20 cellular contexts compared by ENCODE assay signal in the genomic region with DNA sequence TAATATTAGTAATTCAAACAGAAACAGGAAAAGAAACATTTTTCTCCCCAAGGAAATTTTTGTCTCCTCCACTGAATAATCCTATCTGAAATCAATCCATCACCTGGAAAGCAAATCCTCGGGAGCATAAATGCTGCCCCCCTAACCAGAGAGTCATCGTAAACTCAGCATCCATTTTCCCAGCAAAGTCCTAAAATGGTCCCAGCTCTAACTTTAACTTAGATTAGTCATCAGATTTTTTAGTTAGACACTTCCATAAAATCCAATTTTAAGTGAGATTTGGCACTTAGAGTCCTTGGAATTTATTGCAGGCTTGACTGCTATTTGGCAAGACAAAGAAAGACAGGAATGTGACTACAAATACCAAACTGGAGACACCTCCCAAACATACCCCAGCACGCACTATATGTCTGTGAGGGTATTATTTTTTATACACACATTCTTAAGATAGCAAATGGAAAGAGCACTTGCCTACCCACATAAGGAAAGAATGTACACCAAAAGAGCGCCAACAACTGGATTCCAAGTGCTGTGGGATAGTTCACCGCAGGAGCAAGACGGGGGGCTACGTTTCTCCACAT. TPM values are rescaled to one million over a fixed set of nuclear protein-coding genes. Genes with fewer than 3 reads are reported as not detected.
DNase-seq lines count a peak whose midpoint lies in the region; TF ChIP-seq lines count a peak whose summit lies in the region.
"Had no signal": no experiment of that assay in that cellular context is flagged by ENCODE, and none has a peak within 500 bp of the region (broad histone marks: within the 10 kb centered on the region; RNA-seq: fewer than 3 reads in every experiment).

No MANE protein-coding gene starts in this region.

- no peak overlapping the region for H3K27ac Mint-ChIP-seq in nephron progenitor cell
- no peak overlapping the region for H3K27ac Mint-ChIP-seq in activated CD4-positive, alpha-beta T cell treated with anti-CD3 and anti-CD28 coated beads, Interleukin-2, amount 10 ng/mL, durations not matched to agents 24 days and 14 days
- H3K27ac Mint-ChIP-seq: activated naive CD4-positive, alpha-beta T cell treated with anti-CD3 and anti-CD28 coated beads for 36 hours had no signal

- no peaks in the 10 kb centered on the region for H3K9me3 ChIP-seq in fibroblast of lung (ENCODE audit: control insufficient read depth, insufficient read depth, low read depth, low read length)
- H3K9me3 ChIP-seq: MG63 had no signal

- H3K36me3 Mint-ChIP-seq in nephron progenitor cell (ENCODE audit: low read depth) = peaks cover 75% of the 10 kb centered on the region
- H3K36me3 Mint-ChIP-seq in activated CD4-positive, alpha-beta T cell treated with anti-CD3 and anti-CD28 coated beads, Interleukin-2, amount 10 ng/mL, durations not matched to agents 24 days and 14 days (ENCODE audit: low read depth) = peaks cover 66% of the 10 kb centered on the region

- H3K36me3 ChIP-seq in fibroblast of lung (ENCODE audit: control insufficient read depth, insufficient read depth, low read length) = peaks cover 7% of the 10 kb centered on the region

- no peak overlapping the region for H2AFZ ChIP-seq in fibroblast of lung (ENCODE audit: low read length)

- in situ Hi-C loops in GM13977 (cut with MboI; ENCODE audit: low pct_unique_long_range_greater_than_20kb, low sequenced_read_pairs, unreplicated experiment) = no loop called here

- no peaks in the 10 kb centered on the region for H4K20me1 ChIP-seq in fibroblast of lung (ENCODE audit: control insufficient read depth, extremely low read depth, insufficient read depth, low read length)

- H3K4me1 ChIP-seq in fibroblast of lung (ENCODE audit: control insufficient read depth, extremely low read depth, insufficient read depth, low read length) = no peaks in the 10 kb centered on the region

- H3K9ac ChIP-seq in fibroblast of lung (ENCODE audit: insufficient read depth, low read length) = no peak overlapping the region

- DNase-seq in AG08395 (ENCODE audit: low spot score) (peak; percentile 42), NCI-H226 (peak; percentile 63), fibroblast of lung (ENCODE audit: low read depth in 2 of 2) (peak; percentile 15 to 93), retinal pigment epithelial cell (ENCODE audit: low read depth) (peak; percentile 51), NCI-H2081 treated with DMSO at 0.1 percent for 48 hours (lab: John Stamatoyannopoulos, UW) (no peak), nephron progenitor cell (no peak), GM13977 (ENCODE audit: low spot score) (no peak)
- DNase-seq in activated CD4-positive, alpha-beta T cell treated with anti-CD3 and anti-CD28 coated beads, Interleukin-2, amount 10 ng/mL, durations not matched to agents 24 days and 14 days = no peak
- DNase-seq: activated CD4-positive, alpha-beta T cell treated with anti-CD3 and anti-CD28 coated beads for 1 hour; activated naive CD4-positive, alpha-beta T cell treated with anti-CD3 and anti-CD28 coated beads for 36 hours; effector CD8-positive, alpha-beta T cell; foreskin fibroblast; GF-D8; H7; MG63; NCI-H187 treated with DMSO at 0.1 percent for 48 hours; NCI-H526; SHP77 treated with DMSO at 0.1 percent for 48 hours; stimulated activated CD4-positive, alpha-beta T cell treated with anti-CD3 and anti-CD28 coated beads, Interleukin-4, amount 100 ng/mL, for 24 hours; stimulated activated CD8-positive, alpha-beta memory T cell treated with anti-CD3 and anti-CD28 coated beads, Interleukin-4, amount 100 ng/mL, for 48 hours had no signal

- no peak overlapping the region for H3K4me2 ChIP-seq in fibroblast of lung (ENCODE audit: extremely low read depth, insufficient read depth, low read length)

- no peak overlapping the region for H3K27ac ChIP-seq in fibroblast of lung (ENCODE audit: insufficient read depth, low read length)

- H3K4me3 Mint-ChIP-seq in nephron progenitor cell = no peak overlapping the region
- H3K4me3 Mint-ChIP-seq in activated CD4-positive, alpha-beta T cell treated with anti-CD3 and anti-CD28 coated beads, Interleukin-2, amount 10 ng/mL, durations not matched to agents 24 days and 14 days = no peak overlapping the region
- H3K4me3 Mint-ChIP-seq: activated naive CD4-positive, alpha-beta T cell treated with anti-CD3 and anti-CD28 coated beads for 36 hours had no signal

- TF ChIP-seq CTCF in fibroblast of lung (conservative IDR thresholded peaks at IDR 0.05 in 1 of 2, IDR thresholded peaks at IDR 0.05 in 1 of 2; ENCODE audit: low read depth in 1 of 2, low read length in 2 of 2) = no peak
- no peak for TF ChIP-seq CTCF in retinal pigment epithelial cell (conservative IDR thresholded peaks at IDR 0.05; ENCODE audit: low read depth, low read length)
- no peak for TF ChIP-seq CTCF in nephron progenitor cell (IDR thresholded peaks at IDR 0.05)
- TF ChIP-seq CTCF in GM13977 (IDR thresholded peaks at IDR 0.05; ENCODE audit: extremely low read depth, insufficient read depth, missing control alignments) = no peak

- no peaks in the 10 kb centered on the region for H3K27me3 ChIP-seq in fibroblast of lung (ENCODE audit: control insufficient read depth, insufficient read depth, low read length)
- H3K27me3 ChIP-seq: MG63 had no signal

- H3K4me1 Mint-ChIP-seq in nephron progenitor cell = no peaks in the 10 kb centered on the region
- H3K4me1 Mint-ChIP-seq in activated CD4-positive, alpha-beta T cell treated with anti-CD3 and anti-CD28 coated beads, Interleukin-2, amount 10 ng/mL, durations not matched to agents 24 days and 14 days = peaks cover 4% of the 10 kb centered on the region

- no peaks in the 10 kb centered on the region for H3K9me3 Mint-ChIP-seq in nephron progenitor cell
- no peaks in the 10 kb centered on the region for H3K9me3 Mint-ChIP-seq in activated CD4-positive, alpha-beta T cell treated with anti-CD3 and anti-CD28 coated beads, Interleukin-2, amount 10 ng/mL, durations not matched to agents 24 days and 14 days
- H3K9me3 Mint-ChIP-seq: activated naive CD4-positive, alpha-beta T cell treated with anti-CD3 and anti-CD28 coated beads for 36 hours had no signal

- H3K4me3 ChIP-seq in fibroblast of lung (replicated peaks in 1 of 4; ENCODE audit: control extremely low read depth in 1 of 4, insufficient read depth in 1 of 4, low read depth in 3 of 4, low read length in 4 of 4) (no peak overlapping the region), retinal pigment epithelial cell (ENCODE audit: low read length) (no peak overlapping the region)
- H3K4me3 ChIP-seq: MG63 had no signal

- H3K79me2 ChIP-seq in fibroblast of lung (ENCODE audit: control insufficient read depth, insufficient read depth, low read length) = no peaks in the 10 kb centered on the region

- intact Hi-C loops in activated CD4-positive, alpha-beta T cell treated with anti-CD3 and anti-CD28 coated beads, Interleukin-2, amount 10 ng/mL, durations not matched to agents 24 days and 14 days (cut with micrococcal nuclease) = no loop called here

- H3K27me3 Mint-ChIP-seq in nephron progenitor cell (ENCODE audit: low read depth, poor library complexity) = no peaks in the 10 kb centered on the region
- no peaks in the 10 kb centered on the region for H3K27me3 Mint-ChIP-seq in activated CD4-positive, alpha-beta T cell treated with anti-CD3 and anti-CD28 coated beads, Interleukin-2, amount 10 ng/mL, durations not matched to agents 24 days and 14 days

RNA-seq across cellular contexts. Expression of gene SCO1, which starts 15.4 kb away (rescaled TPM):
- 31.8 and 56.6 TPM in 2 replicates for total RNA-seq in fibroblast of lung
- polyA plus RNA-seq in fibroblast of lung = 16.7 and 20.0 TPM in 2 replicates
- polyA plus RNA-seq in fibroblast of lung (2012) = 17.4 and 22.9 TPM in 2 replicates
- polyA minus RNA-seq in fibroblast of lung (ENCODE audit: low replicate concordance) = 8.2 and 9.0 TPM in 2 replicates
- total RNA-seq in activated CD4-positive, alpha-beta T cell treated with anti-CD3 and anti-CD28 coated beads, Interleukin-2, amount 10 ng/mL, durations not matched to agents 24 days and 14 days = 43.4 and 44.9 TPM in 2 replicates

RNA-seq across cellular contexts. Expression of gene ADPRM, which starts 15.4 kb away (rescaled TPM):
- 17.0 and 25.4 TPM in 2 replicates for total RNA-seq in fibroblast of lung
- 8.7 and 11.3 TPM in 2 replicates for polyA plus RNA-seq in fibroblast of lung
- polyA plus RNA-seq in fibroblast of lung (2012) = 6.0 and 7.3 TPM in 2 replicates
- polyA minus RNA-seq in fibroblast of lung (ENCODE audit: low replicate concordance) = 1.4 and 2.5 TPM in 2 replicates
- 10.0 and 11.9 TPM in 2 replicates for total RNA-seq in activated CD4-positive, alpha-beta T cell treated with anti-CD3 and anti-CD28 coated beads, Interleukin-2, amount 10 ng/mL, durations not matched to agents 24 days and 14 days

RNA-seq across cellular contexts. Expression of gene MYH3, which starts 24.8 kb away (rescaled TPM):
- 0.50 and 0.51 TPM in 2 replicates for total RNA-seq in fibroblast of lung
- polyA plus RNA-seq in fibroblast of lung = 0.25 and 1.0 TPM in 2 replicates
- polyA plus RNA-seq in fibroblast of lung (2012) = 0.44 and 0.52 TPM in 2 replicates
- polyA minus RNA-seq in fibroblast of lung (ENCODE audit: low replicate concordance) = not detected in 2 replicates
- total RNA-seq in activated CD4-positive, alpha-beta T cell treated with anti-CD3 and anti-CD28 coated beads, Interleukin-2, amount 10 ng/mL, durations not matched to agents 24 days and 14 days = 7.0 and 8.1 TPM in 2 replicates

RNA-seq across cellular contexts. Expression of gene TMEM220, which starts 47.9 kb away (rescaled TPM):
- 3.1 and 4.3 TPM in 2 replicates for total RNA-seq in fibroblast of lung
- 2.8 and 4.1 TPM in 2 replicates for polyA plus RNA-seq in fibroblast of lung
- polyA plus RNA-seq in fibroblast of lung (2012) = 4.7 and 6.0 TPM in 2 replicates
- polyA minus RNA-seq in fibroblast of lung (ENCODE audit: low replicate concordance) = 0.16 and 0.22 TPM in 2 replicates
- total RNA-seq in activated CD4-positive, alpha-beta T cell treated with anti-CD3 and anti-CD28 coated beads, Interleukin-2, amount 10 ng/mL, durations not matched to agents 24 days and 14 days = 0.56 and 1.3 TPM in 2 replicates

Comparison
In these comparisons a context has a peak if more than half of its experiments do, and no peak if none do; other contexts are left out.
1. DNase-seq: peak in AG08395 (single experiment), NCI-H226 (single experiment), fibroblast of lung (2 of 2) and retinal pigment epithelial cell (single experiment); none in NCI-H2081 treated with DMSO at 0.1 percent for 48 hours (single experiment), nephron progenitor cell (single experiment), activated CD4-positive, alpha-beta T cell treated with anti-CD3 and anti-CD28 coated beads, Interleukin-2, amount 10 ng/mL, durations not matched to agents 24 days and 14 days (single experiment) and GM13977 (single experiment).